Comparison of ENCODE assay signal across 16 cellular contexts in genomic region chr9:112970939-112971338, GRCh38. TPM values are rescaled to one million over a fixed set of nuclear protein-coding genes. Genes with fewer than 3 reads are reported as not detected.
DNase-seq lines count a peak whose midpoint lies in the region; ATAC-seq and TF ChIP-seq lines count a peak whose summit lies in the region.
"Had no signal": no experiment of that assay in that cellular context is flagged by ENCODE, and none has a peak within 500 bp of the region (broad histone marks: within the 10 kb centered on the region; RNA-seq: fewer than 3 reads in every experiment).

No MANE protein-coding gene starts in this region.

- no peak overlapping the region for H3K4me3 Mint-ChIP-seq in activated CD4-positive, alpha-beta T cell treated with anti-CD3 and anti-CD28 coated beads for 36 hours
- H3K4me3 Mint-ChIP-seq: activated CD4-positive, alpha-beta memory T cell treated with anti-CD3 and anti-CD28 coated beads for 36 hours; activated naive CD4-positive, alpha-beta T cell treated with anti-CD3 and anti-CD28 coated beads, Interleukin-2, amount 10 ng/mL, durations not matched to agents 7 days and 5 days; nephron; T-cell had no signal

- DNase-seq in DMS114 treated with DMSO at 0.1 percent for 48 hours (lab: John Stamatoyannopoulos, UW; ENCODE audit: unreplicated experiment) (peak; percentile 1), SW480 (ENCODE audit: low spot score) (peak; percentile 42), iPS-NIHi11 (ENCODE audit: low spot score) (peak; percentile 17), NCI-H345 (lab: John Stamatoyannopoulos, UW) (no peak), T-helper 2 cell (no peak)
- no peak for DNase-seq in activated T-cell treated with anti-CD3 and anti-CD28 coated beads, Interleukin-2, amount 50 U/mL, for 1 hour
- DNase-seq in activated CD4-positive, alpha-beta T cell treated with anti-CD3 and anti-CD28 coated beads for 36 hours: no peak
- DNase-seq: cortex of kidney, left lung, T-cell, tibial artery had no signal

- H3K9me3 Mint-ChIP-seq in activated CD4-positive, alpha-beta T cell treated with anti-CD3 and anti-CD28 coated beads for 36 hours (ENCODE audit: low read depth): peaks cover 3% of the 10 kb centered on the region
- H3K9me3 Mint-ChIP-seq: nephron had no signal

- H3K27ac Mint-ChIP-seq in activated CD4-positive, alpha-beta T cell treated with anti-CD3 and anti-CD28 coated beads for 36 hours: no peak overlapping the region
- H3K27ac Mint-ChIP-seq: activated CD4-positive, alpha-beta memory T cell treated with anti-CD3 and anti-CD28 coated beads for 36 hours; activated naive CD4-positive, alpha-beta T cell treated with anti-CD3 and anti-CD28 coated beads, Interleukin-2, amount 10 ng/mL, durations not matched to agents 7 days and 5 days; nephron; T-cell had no signal

- no peaks in the 10 kb centered on the region for H3K36me3 Mint-ChIP-seq in activated CD4-positive, alpha-beta T cell treated with anti-CD3 and anti-CD28 coated beads for 36 hours (ENCODE audit: low read depth)
- H3K36me3 Mint-ChIP-seq: activated CD4-positive, alpha-beta memory T cell treated with anti-CD3 and anti-CD28 coated beads for 36 hours; activated naive CD4-positive, alpha-beta T cell treated with anti-CD3 and anti-CD28 coated beads, Interleukin-2, amount 10 ng/mL, durations not matched to agents 7 days and 5 days; T-cell had no signal

- CTCF ChIA-PET in activated CD4-positive, alpha-beta T cell treated with anti-CD3 and anti-CD28 coated beads for 36 hours (lab: Charles Lee): interaction anchor here (1.0 kb wide), 1 partner anchor 33 kb away, joined by 3 read pairs; no protein-coding TSS in a partner anchor

- POLR2A ChIA-PET in activated CD4-positive, alpha-beta T cell treated with anti-CD3 and anti-CD28 coated beads for 36 hours (lab: Charles Lee): no interaction called here

- intact Hi-C loops in activated CD4-positive, alpha-beta T cell treated with anti-CD3 and anti-CD28 coated beads for 36 hours (cut with DNase I, micrococcal nuclease): loop anchor here (1.0 to 10.0 kb wide), 3 partner anchors 54 to 128 kb away; no protein-coding TSS in a partner anchor

- TF ChIP-seq EP300 in Ishikawa (IDR thresholded peaks at IDR 0.05; ENCODE audit: borderline replicate concordance): no peak

- no peak for ATAC-seq in activated CD4-positive, alpha-beta T cell treated with anti-CD3 and anti-CD28 coated beads for 36 hours
- ATAC-seq: gastroesophageal sphincter, left lung, T-cell had no signal

- H3K27me3 Mint-ChIP-seq in activated CD4-positive, alpha-beta T cell treated with anti-CD3 and anti-CD28 coated beads for 36 hours: peaks cover 18% of the 10 kb centered on the region

- peak; percentile 36 for TF ChIP-seq RAD21 in Ishikawa (IDR thresholded peaks at IDR 0.05; ENCODE audit: low read depth)

- no peaks in the 10 kb centered on the region for H3K4me1 Mint-ChIP-seq in activated CD4-positive, alpha-beta T cell treated with anti-CD3 and anti-CD28 coated beads for 36 hours
- H3K4me1 Mint-ChIP-seq: activated naive CD4-positive, alpha-beta T cell treated with anti-CD3 and anti-CD28 coated beads, Interleukin-2, amount 10 ng/mL, durations not matched to agents 7 days and 5 days; nephron; T-cell had no signal

TF ChIP-seq in Ishikawa, 13 proteins besides CTCF, POLR2A, EP300 and RAD21:
- TF ChIP-seq, protein P1, sequence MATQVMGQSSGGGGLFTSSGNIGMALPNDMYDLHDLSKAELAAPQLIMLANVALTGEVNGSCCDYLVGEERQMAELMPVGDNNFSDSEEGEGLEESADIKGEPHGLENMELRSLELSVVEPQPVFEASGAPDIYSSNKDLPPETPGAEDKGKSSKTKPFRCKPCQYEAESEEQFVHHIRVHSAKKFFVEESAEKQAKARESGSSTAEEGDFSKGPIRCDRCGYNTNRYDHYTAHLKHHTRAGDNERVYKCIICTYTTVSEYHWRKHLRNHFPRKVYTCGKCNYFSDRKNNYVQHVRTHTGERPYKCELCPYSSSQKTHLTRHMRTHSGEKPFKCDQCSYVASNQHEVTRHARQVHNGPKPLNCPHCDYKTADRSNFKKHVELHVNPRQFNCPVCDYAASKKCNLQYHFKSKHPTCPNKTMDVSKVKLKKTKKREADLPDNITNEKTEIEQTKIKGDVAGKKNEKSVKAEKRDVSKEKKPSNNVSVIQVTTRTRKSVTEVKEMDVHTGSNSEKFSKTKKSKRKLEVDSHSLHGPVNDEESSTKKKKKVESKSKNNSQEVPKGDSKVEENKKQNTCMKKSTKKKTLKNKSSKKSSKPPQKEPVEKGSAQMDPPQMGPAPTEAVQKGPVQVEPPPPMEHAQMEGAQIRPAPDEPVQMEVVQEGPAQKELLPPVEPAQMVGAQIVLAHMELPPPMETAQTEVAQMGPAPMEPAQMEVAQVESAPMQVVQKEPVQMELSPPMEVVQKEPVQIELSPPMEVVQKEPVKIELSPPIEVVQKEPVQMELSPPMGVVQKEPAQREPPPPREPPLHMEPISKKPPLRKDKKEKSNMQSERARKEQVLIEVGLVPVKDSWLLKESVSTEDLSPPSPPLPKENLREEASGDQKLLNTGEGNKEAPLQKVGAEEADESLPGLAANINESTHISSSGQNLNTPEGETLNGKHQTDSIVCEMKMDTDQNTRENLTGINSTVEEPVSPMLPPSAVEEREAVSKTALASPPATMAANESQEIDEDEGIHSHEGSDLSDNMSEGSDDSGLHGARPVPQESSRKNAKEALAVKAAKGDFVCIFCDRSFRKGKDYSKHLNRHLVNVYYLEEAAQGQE (IDR thresholded peaks at IDR 0.05; ENCODE audit: low read depth): no peak
- TF ChIP-seq ZBTB7A (IDR thresholded peaks at IDR 0.05; ENCODE audit: low read depth) (no peak), USF1 (IDR thresholded peaks at IDR 0.05) (no peak), FOXM1 (IDR thresholded peaks at IDR 0.05; ENCODE audit: borderline replicate concordance, low read depth) (no peak), CEBPB (IDR thresholded peaks at IDR 0.05) (no peak), NFIC (IDR thresholded peaks at IDR 0.05) (no peak), TCF12 (IDR thresholded peaks at IDR 0.05; ENCODE audit: low read depth) (no peak), CREB1 (IDR thresholded peaks at IDR 0.05; ENCODE audit: low read depth) (no peak), YY1 (IDR thresholded peaks at IDR 0.05; ENCODE audit: low read depth) (no peak), TAF1 (IDR thresholded peaks at IDR 0.05; ENCODE audit: low read depth) (no peak), TEAD4 (IDR thresholded peaks at IDR 0.05) (no peak), EGR1 (IDR thresholded peaks at IDR 0.05) (no peak)
- TF ChIP-seq, protein P2, sequence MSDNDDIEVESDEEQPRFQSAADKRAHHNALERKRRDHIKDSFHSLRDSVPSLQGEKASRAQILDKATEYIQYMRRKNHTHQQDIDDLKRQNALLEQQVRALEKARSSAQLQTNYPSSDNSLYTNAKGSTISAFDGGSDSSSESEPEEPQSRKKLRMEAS (IDR thresholded peaks at IDR 0.05): no peak

RNA-seq across cellular contexts. Expression of gene ZNF883, which starts 41.1 kb away (rescaled TPM):
- 1 to 10 TPM; 1.1 to 1.3 TPM for total RNA-seq in activated CD4-positive, alpha-beta T cell treated with anti-CD3 and anti-CD28 coated beads for 36 hours

Comparison
In these comparisons a context has a peak if more than half of its experiments do, and no peak if none do; other contexts are left out.
1. DNase-seq: peak in DMS114 treated with DMSO at 0.1 percent for 48 hours (single experiment), SW480 (single experiment) and iPS-NIHi11 (single experiment); none in activated T-cell treated with anti-CD3 and anti-CD28 coated beads, Interleukin-2, amount 50 U/mL, for 1 hour (single experiment), NCI-H345 (single experiment), activated CD4-positive, alpha-beta T cell treated with anti-CD3 and anti-CD28 coated beads for 36 hours (single experiment) and T-helper 2 cell (0 of 5).